32 cellular contexts compared by ENCODE assay signal in the genomic region with DNA sequence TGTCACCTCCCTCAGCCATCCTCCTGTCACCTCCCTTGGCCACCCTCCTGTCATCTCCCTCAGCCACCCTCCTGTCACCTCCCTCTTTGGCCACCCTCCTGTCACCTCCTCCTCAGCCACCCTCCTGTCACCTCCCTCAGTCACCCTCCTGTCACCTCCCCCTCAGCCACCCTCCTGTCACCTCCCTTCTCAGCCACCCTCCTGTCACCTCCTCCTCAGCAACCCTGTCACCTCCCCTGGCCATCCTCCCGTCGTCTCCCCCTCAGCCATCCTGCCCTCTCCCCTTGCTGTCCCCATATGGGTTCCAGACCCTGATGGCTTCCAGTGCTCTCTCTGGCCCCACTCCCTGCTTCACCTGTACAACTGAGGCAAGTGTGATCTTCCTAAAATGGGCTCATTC.
"Had no signal": no experiment of that assay in that cellular context is flagged by ENCODE, and none has a peak within 500 bp of the region (broad histone marks: within the 10 kb centered on the region; RNA-seq: fewer than 3 reads in every experiment).

No MANE protein-coding gene starts in this region.

- ATAC-seq: activated CD4-positive, CD25-positive, alpha-beta regulatory T cell treated with anti-CD3 and anti-CD28 coated beads, Interleukin-2, amount 50 U/mL, for 24 hours; activated CD8-positive, alpha-beta T cell treated with anti-CD3 and anti-CD28 coated beads for 36 hours; activated T-cell treated with anti-CD3 and anti-CD28 coated beads, Interleukin-2, amount 50 U/mL, for 4 hours; activated T-helper 17 cell treated with anti-CD3 and anti-CD28 coated beads, Interleukin-2, amount 50 U/mL, for 72 hours; gastroesophageal sphincter; SK-N-SH treated with all-trans-retinoic acid at 6 μM for 48 hours; T-helper 17 cell had no signal

- H3K27ac ChIP-seq: ascending aorta, breast epithelium, cardiac muscle cell, coronary artery, dorsolateral prefrontal cortex, epithelial cell of prostate, esophagus squamous epithelium, gastroesophageal sphincter, WERI-Rb-1 had no signal

- H3K36me3 ChIP-seq: ascending aorta, breast epithelium, cardiac muscle cell, esophagus squamous epithelium, WERI-Rb-1 had no signal

- H3K4me1 Mint-ChIP-seq: activated B cell treated with CpG ODN at 0.5 μM for 24 hours; activated T-helper 17 cell treated with anti-CD3 and anti-CD28 coated beads, Interleukin-2, amount 50 U/mL, for 72 hours; T-helper 17 cell had no signal

- H3K4me1 ChIP-seq: ascending aorta, breast epithelium, esophagus squamous epithelium had no signal

- DNase-seq: activated B cell treated with CpG ODN at 0.5 μM for 24 hours; activated CD4-positive, alpha-beta T cell treated with anti-CD3 and anti-CD28 coated beads, Interleukin-2, amount 10 ng/mL, durations not matched to agents 7 days and 5 days; activated CD4-positive, alpha-beta T cell treated with anti-CD3 and anti-CD28 coated beads, Interleukin-2, amount 50 U/mL, for 48 hours; activated CD8-positive, alpha-beta memory T cell treated with anti-CD3 and anti-CD28 coated beads for 24 hours; activated CD8-positive, alpha-beta T cell treated with anti-CD3 and anti-CD28 coated beads for 36 hours; activated effector memory CD4-positive, alpha-beta T cell treated with Interleukin-2 at 50 U/mL for 16 hours; activated gamma-delta T cell treated with Interleukin-2 at 50 U/mL for 16 hours; activated naive CD4-positive, alpha-beta T cell treated with anti-CD3 and anti-CD28 coated beads, Interleukin-2, amount 50 U/mL, for 16 hours; activated naive CD4-positive, alpha-beta T cell treated with Interleukin-2 at 50 U/mL for 16 hours; activated T-cell treated with anti-CD3 and anti-CD28 coated beads, Interleukin-2, amount 50 U/mL, for 4 hours; central memory CD4-positive, alpha-beta T cell; dorsolateral prefrontal cortex; effector CD4-positive, alpha-beta T cell; esophagus squamous epithelium; foreskin melanocyte; T-helper 1 cell; T-helper 17 cell; T1000; WERI-Rb-1 had no signal

- H3K27ac Mint-ChIP-seq: activated B cell treated with CpG ODN at 0.5 μM for 24 hours; activated CD4-positive, alpha-beta T cell treated with anti-CD3 and anti-CD28 coated beads, Interleukin-2, amount 10 ng/mL, durations not matched to agents 7 days and 5 days; activated CD8-positive, alpha-beta T cell treated with anti-CD3 and anti-CD28 coated beads for 36 hours; activated naive CD8-positive, alpha-beta T cell; activated T-helper 17 cell treated with anti-CD3 and anti-CD28 coated beads, Interleukin-2, amount 50 U/mL, for 72 hours; brain; dendritic cell treated with granulocyte-macrophage colony-stimulating factor and Interleukin-4, amounts not matched to agents 40 ng/mL and 50 ng/mL, for 4 days; T-helper 17 cell; T-helper 2 cell treated with Interferon-gamma antibody and Interleukin-4, amounts not matched to agents 5 μg/mL and 100 μg/mL, for 36 hours had no signal

- H3K4me3 Mint-ChIP-seq: activated B cell treated with CpG ODN at 0.5 μM for 24 hours; activated CD4-positive, alpha-beta T cell treated with anti-CD3 and anti-CD28 coated beads, Interleukin-2, amount 10 ng/mL, durations not matched to agents 7 days and 5 days; activated CD8-positive, alpha-beta T cell treated with anti-CD3 and anti-CD28 coated beads for 36 hours; activated naive CD8-positive, alpha-beta T cell; activated T-cell treated with anti-CD3 and anti-CD28 coated beads, Interleukin-2, amount 50 U/mL, for 4 hours; activated T-helper 17 cell treated with anti-CD3 and anti-CD28 coated beads, Interleukin-2, amount 50 U/mL, for 72 hours; brain; dendritic cell treated with granulocyte-macrophage colony-stimulating factor and Interleukin-4, amounts not matched to agents 40 ng/mL and 50 ng/mL, for 4 days; T-helper 17 cell; T-helper 2 cell treated with Interferon-gamma antibody and Interleukin-4, amounts not matched to agents 5 μg/mL and 100 μg/mL, for 36 hours had no signal

- H3K9me3 Mint-ChIP-seq: activated B cell treated with CpG ODN at 0.5 μM for 24 hours; activated CD4-positive, alpha-beta T cell treated with anti-CD3 and anti-CD28 coated beads, Interleukin-2, amount 10 ng/mL, durations not matched to agents 7 days and 5 days; activated CD8-positive, alpha-beta T cell treated with anti-CD3 and anti-CD28 coated beads for 36 hours; activated T-cell treated with anti-CD3 and anti-CD28 coated beads, Interleukin-2, amount 50 U/mL, for 4 hours; activated T-helper 17 cell treated with anti-CD3 and anti-CD28 coated beads, Interleukin-2, amount 50 U/mL, for 72 hours; brain; dendritic cell treated with granulocyte-macrophage colony-stimulating factor and Interleukin-4, amounts not matched to agents 40 ng/mL and 50 ng/mL, for 4 days; T-helper 2 cell treated with Interferon-gamma antibody and Interleukin-4, amounts not matched to agents 5 μg/mL and 100 μg/mL, for 36 hours had no signal

- H3K36me3 Mint-ChIP-seq: activated naive CD8-positive, alpha-beta T cell; brain had no signal

- H3K4me3 ChIP-seq: ascending aorta, breast epithelium, cardiac muscle cell, coronary artery, dorsolateral prefrontal cortex, esophagus squamous epithelium, gastroesophageal sphincter had no signal

- H3K27me3 Mint-ChIP-seq: activated CD4-positive, alpha-beta T cell treated with anti-CD3 and anti-CD28 coated beads, Interleukin-2, amount 10 ng/mL, durations not matched to agents 7 days and 5 days; activated CD8-positive, alpha-beta T cell treated with anti-CD3 and anti-CD28 coated beads for 36 hours; activated naive CD8-positive, alpha-beta T cell; activated T-helper 17 cell treated with anti-CD3 and anti-CD28 coated beads, Interleukin-2, amount 50 U/mL, for 72 hours had no signal

- H3K27me3 ChIP-seq: ascending aorta, breast epithelium, gastroesophageal sphincter had no signal
